ENCODE assay signal across 8 cellular contexts in genomic region chr3:75422101-75422945, GRCh38.
DNase-seq lines count a peak whose midpoint lies in the region; ATAC-seq and TF ChIP-seq lines count a peak whose summit lies in the region.
"Not testable (repeated sequence)": the region's sequence is repeated elsewhere in the genome, so short reads cannot be mapped to it uniquely, and the experiment has no call there.

No MANE protein-coding gene starts in this region.

- H3K79me2 ChIP-seq in PC-9 (ENCODE audit: low read depth) = not testable (repeated sequence)

- H3K18ac ChIP-seq in IMR-90 (ENCODE audit: low read depth, low read length) = not testable (repeated sequence)

- in situ Hi-C loops in IMR-90 (cut with MboI; ENCODE audit: low sequenced_read_pairs) = loop anchor here (10.0 kb wide), 1 partner anchor 128 kb away; no protein-coding TSS in a partner anchor

- H3K79me1 ChIP-seq in IMR-90 (ENCODE audit: low read depth in 1 of 2, low read length in 2 of 2) = not testable (repeated sequence)

- not testable (repeated sequence) for H3K23ac ChIP-seq in IMR-90 (ENCODE audit: low read depth, low read length)

- not testable (repeated sequence) for H2BK20ac ChIP-seq in IMR-90 (ENCODE audit: low read depth, low read length)

- H2AFZ ChIP-seq in IMR-90 (replicated peaks; ENCODE audit: low read length, poor library complexity); PC-9: not testable (repeated sequence)

- H4K5ac ChIP-seq in IMR-90 (ENCODE audit: low read depth, low read length) = not testable (repeated sequence)

- not testable (repeated sequence) for H3K4me3 ChIP-seq in CD8-positive, alpha-beta T cell (ENCODE audit: low read depth, low read length); IMR-90 (ENCODE audit: insufficient read depth, low read depth, low read length); PC-9; right atrium auricular region; suprapubic skin

- ATAC-seq in CD8-positive, alpha-beta T cell; IMR-90 (ENCODE audit: low read depth); omental fat pad (ENCODE audit: low FRiP score): not testable (repeated sequence)

- intact Hi-C loops in CD8-positive, alpha-beta T cell (cut with DNase I, micrococcal nuclease) = loop anchor here in 1 of 2 experiments (10.0 kb wide), 1 partner anchor 1918 kb away; no protein-coding TSS in a partner anchor
- intact Hi-C loops in IMR-90 (cut with micrococcal nuclease) = loop anchor here (2.0 kb wide), 1 partner anchor 230 kb away; no protein-coding TSS in a partner anchor
- intact Hi-C loops in PC-9 (cut with micrococcal nuclease; ENCODE audit: unreplicated experiment) = not testable (repeated sequence)

- not testable (repeated sequence) for H3K4ac ChIP-seq in IMR-90 (ENCODE audit: low read depth, low read length)

- TF ChIP-seq RAD21 in IMR-90 (IDR thresholded peaks at IDR 0.05; ENCODE audit: low read length) = peak; percentile 52

- H3K36me3 ChIP-seq in CD8-positive, alpha-beta T cell (ENCODE audit: insufficient read depth, low read length); IMR-90 (ENCODE audit: control insufficient read depth, insufficient read depth, low read length); PC-9 (ENCODE audit: low read depth): not testable (repeated sequence)
- peaks cover 21% of the 10 kb centered on the region for H3K36me3 ChIP-seq in right atrium auricular region
- H3K36me3 ChIP-seq in suprapubic skin = peaks cover 30% of the 10 kb centered on the region

- not testable (repeated sequence) for TF ChIP-seq POLR2A in IMR-90 (IDR thresholded peaks at IDR 0.05; ENCODE audit: low read depth, low read length); suprapubic skin (IDR thresholded peaks at IDR 0.05)

- not testable (repeated sequence) for H3K56ac ChIP-seq in IMR-90 (ENCODE audit: extremely low read depth, insufficient read depth, low read length)

- H3K14ac ChIP-seq in IMR-90 (replicated peaks; ENCODE audit: low read depth, low read length) = not testable (repeated sequence)

- dilution Hi-C loops in IMR-90 (cut with HindIII; ENCODE audit: low sequenced_read_pairs, unreplicated experiment) = not testable (repeated sequence)

- not testable (repeated sequence) for H3K27ac ChIP-seq in CD8-positive, alpha-beta T cell (ENCODE audit: low read depth, low read length); IMR-90 (ENCODE audit: insufficient read depth, low read length); PC-9; right atrium auricular region; suprapubic skin

- H3K4me3 Mint-ChIP-seq in CD8-positive, alpha-beta T cell = not testable (repeated sequence)

- H3K9me2 ChIP-seq in PC-9 (ENCODE audit: insufficient read depth) = not testable (repeated sequence)

- TF ChIP-seq EP300 in suprapubic skin (IDR thresholded peaks at IDR 0.05) = not testable (repeated sequence)

- POLR2A ChIA-PET in CD8-positive, alpha-beta T cell (lab: Charles Lee); IMR-90 (lab: Charles Lee; ENCODE audit: unreplicated experiment); PC-9 (lab: Charles Lee; ENCODE audit: unreplicated experiment): not testable (repeated sequence)

- not testable (repeated sequence) for H3K4me2 ChIP-seq in IMR-90 (ENCODE audit: low read depth, low read length); PC-9

- not testable (repeated sequence) for H3K9me3 Mint-ChIP-seq in CD8-positive, alpha-beta T cell

- not testable (repeated sequence) for H3K9ac ChIP-seq in IMR-90 (ENCODE audit: low read depth, low read length)

- not testable (repeated sequence) for BruUV-seq in IMR-90 (replicated peaks; lab: Mats Ljungman, UMichigan); PC-9 (replicated peaks; lab: Mats Ljungman, UMichigan)

- not testable (repeated sequence) for H3K27me3 ChIP-seq in CD8-positive, alpha-beta T cell (ENCODE audit: insufficient read depth, low read length); IMR-90 (ENCODE audit: control insufficient read depth, insufficient read depth, low read length); PC-9 (ENCODE audit: insufficient read depth, low read depth); right atrium auricular region; suprapubic skin

- H2BK120ac ChIP-seq in IMR-90 (ENCODE audit: low read depth, low read length) = not testable (repeated sequence)

- not testable (repeated sequence) for H2AK9ac ChIP-seq in IMR-90 (replicated peaks; ENCODE audit: low read depth, low read length, poor library complexity)

- peak overlapping the region; percentile 13 for H3K27ac Mint-ChIP-seq in CD8-positive, alpha-beta T cell

- H2BK5ac ChIP-seq in IMR-90 (ENCODE audit: low read depth, low read length, poor library complexity, severe bottlenecking) = not testable (repeated sequence)

- H2BK15ac ChIP-seq in IMR-90 (ENCODE audit: low read depth, low read length) = not testable (repeated sequence)

- H4K8ac ChIP-seq in IMR-90 (ENCODE audit: low read depth in 2 of 2, low read length in 2 of 2) = not testable (repeated sequence)

- not testable (repeated sequence) for H4K91ac ChIP-seq in IMR-90 (ENCODE audit: insufficient read depth, low read depth, low read length)

- H3F3A ChIP-seq in PC-9 (ENCODE audit: insufficient read depth, low read depth) = not testable (repeated sequence)

- not testable (repeated sequence) for H3K9me3 ChIP-seq in CD8-positive, alpha-beta T cell (ENCODE audit: low read length); IMR-90 (ENCODE audit: control insufficient read depth, insufficient read depth, low read length); PC-9 (ENCODE audit: insufficient read depth, low read depth); right atrium auricular region; suprapubic skin

- H2AK5ac ChIP-seq in IMR-90 (ENCODE audit: low read depth, low read length) = not testable (repeated sequence)

- not testable (repeated sequence) for H4K20me1 ChIP-seq in IMR-90 (ENCODE audit: insufficient read depth, low read length); PC-9 (ENCODE audit: insufficient read depth)

- not testable (repeated sequence) for H3K4me1 ChIP-seq in CD8-positive, alpha-beta T cell (ENCODE audit: insufficient read depth, low read length); IMR-90 (ENCODE audit: control insufficient read depth, insufficient read depth, low read length); PC-9 (replicated peaks; ENCODE audit: insufficient read depth); right atrium auricular region; suprapubic skin

- WGBS in IMR-90 (ENCODE audit: extremely low coverage in 2 of 2, insufficient read length in 1 of 2), 2 experiments = 68% methylated on average over 5 of the region's 18 CpGs; no CpG with 5 or more reads in 1 of the 2 experiments
- 64% methylated on average over 18 of the region's 18 CpGs for WGBS in suprapubic skin

- H3K27me3 Mint-ChIP-seq in CD8-positive, alpha-beta T cell (ENCODE audit: low read depth) = not testable (repeated sequence)

- H3K9me1 ChIP-seq in IMR-90 (ENCODE audit: insufficient read depth, low read length) = not testable (repeated sequence)

- peaks cover 10% of the 10 kb centered on the region for H3K4me1 Mint-ChIP-seq in CD8-positive, alpha-beta T cell (ENCODE audit: low read depth)

- peak in 4 of 7 experiments; percentile 7 to 30 (median 15) for DNase-seq in CD8-positive, alpha-beta T cell
- not testable (repeated sequence) for DNase-seq in IMR-90; omental fat pad (ENCODE audit: low spot score); suprapubic skin (ENCODE audit: low spot score in 2 of 2)
- DNase-seq in PC-9 (peak in 1 of 2 experiments; percentile 60), right atrium auricular region (ENCODE audit: low spot score) (peak; percentile 64)
- DNase-seq in activated CD8-positive, alpha-beta memory T cell treated with anti-CD3 and anti-CD28 coated beads for 48 hours (ENCODE audit: low read depth in 2 of 3, low spot score in 2 of 3) = peak in 2 of 3 experiments; percentile 12 to 25
- peak; percentile 33 for DNase-seq in central memory CD4-positive, alpha-beta T cell

- peak; percentile 53 for TF ChIP-seq CTCF in CD8-positive, alpha-beta T cell (IDR thresholded peaks at IDR 0.05)
- TF ChIP-seq CTCF in IMR-90 (conservative IDR thresholded peaks at IDR 0.05; ENCODE audit: low read depth, low read length) (peak; percentile 64), PC-9 (conservative IDR thresholded peaks at IDR 0.05) (peak; percentile 79), right atrium auricular region (IDR thresholded peaks at IDR 0.05) (peak; percentile 65 to 82), omental fat pad (IDR thresholded peaks at IDR 0.05) (peak in 2 of 3 donors; percentile 4 to 25), suprapubic skin (IDR thresholded peaks at IDR 0.05) (peak; percentile 55 to 61)

- CTCF ChIA-PET in CD8-positive, alpha-beta T cell (lab: Charles Lee); IMR-90 (lab: Yijun Ruan, JAX); PC-9 (lab: Charles Lee): not testable (repeated sequence)

- peaks cover 31% of the 10 kb centered on the region for H3K36me3 Mint-ChIP-seq in CD8-positive, alpha-beta T cell

TF ChIP-seq in IMR-90, 13 proteins besides CTCF, POLR2A, EP300 and RAD21:
- TF ChIP-seq SMC3 (IDR thresholded peaks at IDR 0.05; ENCODE audit: low read depth, low read length) = peak; percentile 50

Comparison
In these comparisons a context has a peak if more than half of its experiments do, and no peak if none do; other contexts are left out.
1. CTCF ChIP-seq: peak in every context shown above with its lines; median percentile 79 in PC-9; 74 in right atrium auricular region; 64 in IMR-90; 58 in suprapubic skin; 53 in CD8-positive, alpha-beta T cell; 14 in omental fat pad.